9 cellular contexts compared by ENCODE assay signal in genomic region chr14:64706119-64706465, GRCh38. TPM values are rescaled to one million over a fixed set of nuclear protein-coding genes. Genes with fewer than 3 reads are reported as not detected.
DNase-seq lines count a peak whose midpoint lies in the region; ATAC-seq and TF ChIP-seq lines count a peak whose summit lies in the region.
"Had no signal": no experiment of that assay in that cellular context is flagged by ENCODE, and none has a peak within 500 bp of the region (broad histone marks: within the 10 kb centered on the region; RNA-seq: fewer than 3 reads in every experiment).

No MANE protein-coding gene starts in this region.

- H3K36me3 ChIP-seq in transverse colon (no peaks in the 10 kb centered on the region), brain microvascular endothelial cell (replicated peaks) (no peaks in the 10 kb centered on the region)

- no peak for ATAC-seq in central memory CD8-positive, alpha-beta T cell (replicated peaks; ENCODE audit: extremely low read depth, poor library complexity, severe bottlenecking)
- no peak for ATAC-seq in HG03175 (IDR thresholded peaks at IDR 0.05; ENCODE audit: unreplicated experiment)

- H3K4me1 ChIP-seq in mononuclear cell (ENCODE audit: insufficient read depth, low read length) (peaks cover 88% of the 10 kb centered on the region), transverse colon (peaks cover 27 to 80% (median 69%) of the 10 kb centered on the region in 4 donors)

- TF ChIP-seq CTCF in transverse colon (IDR thresholded peaks at IDR 0.05) = no peak
- no peak for TF ChIP-seq CTCF in brain microvascular endothelial cell (IDR thresholded peaks at IDR 0.05; ENCODE audit: low read depth, low read length, missing control alignments)

- peaks cover 19% of the 10 kb centered on the region for H3K36me3 Mint-ChIP-seq in activated naive CD4-positive, alpha-beta T cell treated with anti-CD3 and anti-CD28 coated beads, Interleukin-2, amount 10 ng/mL, durations not matched to agents 7 days and 5 days
- H3K36me3 Mint-ChIP-seq in central memory CD8-positive, alpha-beta T cell (ENCODE audit: insufficient read depth) = peaks cover 6% of the 10 kb centered on the region

- H3K27ac ChIP-seq in transverse colon = peak overlapping the region; percentile 91 to 97 (median 94)
- no peak overlapping the region for H3K27ac ChIP-seq in brain microvascular endothelial cell

- no peak for DNase-seq in activated naive CD4-positive, alpha-beta T cell treated with anti-CD3 and anti-CD28 coated beads, Interleukin-2, amount 10 ng/mL, durations not matched to agents 7 days and 5 days
- DNase-seq in activated naive CD4-positive, alpha-beta T cell treated with Interleukin-2 at 50 U/mL for 16 hours = no peak
- no peak for DNase-seq in central memory CD8-positive, alpha-beta T cell (ENCODE audit: low spot score in 2 of 2)
- no peak for DNase-seq in transverse colon
- no peak for DNase-seq in brain microvascular endothelial cell
- no peak for DNase-seq in NCI-H1694 (lab: John Stamatoyannopoulos, UW)
- DNase-seq: NCI-H510A treated with DMSO at 0.1 percent for 48 hours had no signal

- TF ChIP-seq POLR2A in transverse colon (IDR thresholded peaks at IDR 0.05) = no peak

- peaks cover 68% of the 10 kb centered on the region for H3K4me1 Mint-ChIP-seq in activated naive CD4-positive, alpha-beta T cell treated with anti-CD3 and anti-CD28 coated beads, Interleukin-2, amount 10 ng/mL, durations not matched to agents 7 days and 5 days
- peaks cover 62% of the 10 kb centered on the region for H3K4me1 Mint-ChIP-seq in central memory CD8-positive, alpha-beta T cell

- H3K27me3 Mint-ChIP-seq in activated naive CD4-positive, alpha-beta T cell treated with anti-CD3 and anti-CD28 coated beads, Interleukin-2, amount 10 ng/mL, durations not matched to agents 7 days and 5 days = peaks cover 87% of the 10 kb centered on the region
- peaks cover 28% of the 10 kb centered on the region for H3K27me3 Mint-ChIP-seq in central memory CD8-positive, alpha-beta T cell

- no peaks in the 10 kb centered on the region for H3K9me3 Mint-ChIP-seq in activated naive CD4-positive, alpha-beta T cell treated with anti-CD3 and anti-CD28 coated beads, Interleukin-2, amount 10 ng/mL, durations not matched to agents 7 days and 5 days
- no peaks in the 10 kb centered on the region for H3K9me3 Mint-ChIP-seq in central memory CD8-positive, alpha-beta T cell

- in situ Hi-C loops in transverse colon (cut with MboI; ENCODE audit: low pct_ligation_motif_present in 1 of 4, low pct_unique_long_range_greater_than_20kb in 1 of 4, low sequenced_read_pairs in 3 of 4) (no loop called here), brain microvascular endothelial cell (cut with HindIII; ENCODE audit: low pct_ligation_motif_present, low sequenced_read_pairs) (no loop called here)

- no peak overlapping the region for H3K27ac Mint-ChIP-seq in activated naive CD4-positive, alpha-beta T cell treated with anti-CD3 and anti-CD28 coated beads, Interleukin-2, amount 10 ng/mL, durations not matched to agents 7 days and 5 days
- peak overlapping the region; percentile 84 for H3K27ac Mint-ChIP-seq in central memory CD8-positive, alpha-beta T cell (ENCODE audit: low read depth)

- peaks cover 28% of the 10 kb centered on the region for H3K27me3 ChIP-seq in mononuclear cell (ENCODE audit: insufficient read depth, low read length)
- no peaks in the 10 kb centered on the region for H3K27me3 ChIP-seq in transverse colon
- H3K27me3 ChIP-seq in brain microvascular endothelial cell (replicated peaks) = no peaks in the 10 kb centered on the region

- H3K9me3 ChIP-seq in mononuclear cell (ENCODE audit: low read depth, low read length) = no peaks in the 10 kb centered on the region
- no peaks in the 10 kb centered on the region for H3K9me3 ChIP-seq in transverse colon

- CTCF ChIA-PET in activated naive CD4-positive, alpha-beta T cell treated with anti-CD3 and anti-CD28 coated beads, Interleukin-2, amount 10 ng/mL, durations not matched to agents 7 days and 5 days (lab: Charles Lee) = no interaction called here

- H3K4me3 ChIP-seq in mononuclear cell (ENCODE audit: low read length) (peak overlapping the region; percentile 59), transverse colon (peak overlapping the region in 3 of 4 donors; percentile 75 to 92 (median 78)), brain microvascular endothelial cell (ENCODE audit: low read depth, low read length) (no peak overlapping the region)

- WGBS in transverse colon (ENCODE audit: low coverage in 1 of 2), 2 donors = 41% methylated on average over 3 of the region's 3 CpGs; no CpG with 5 or more reads in 1 of the 2 donors

- TF ChIP-seq EP300 in transverse colon (IDR thresholded peaks at IDR 0.05; ENCODE audit: low read depth) = no peak

- peak overlapping the region; percentile 73 for H3K4me3 Mint-ChIP-seq in activated naive CD4-positive, alpha-beta T cell treated with anti-CD3 and anti-CD28 coated beads, Interleukin-2, amount 10 ng/mL, durations not matched to agents 7 days and 5 days
- peak overlapping the region; percentile 80 for H3K4me3 Mint-ChIP-seq in central memory CD8-positive, alpha-beta T cell

- intact Hi-C loops in transverse colon (cut with DNase I; ENCODE audit: low total_unique reads) = no loop called here

RNA-seq across cellular contexts. Expression of gene PLEKHG3, which starts 1.9 kb away (rescaled TPM):
- total RNA-seq in mononuclear cell (6.7 TPM), transverse colon (100 to 1,000 TPM in 2 of 4 donors, 10 to 100 TPM in 2; 58.1 to 273 (median 94.7) TPM)
